11 cellular contexts compared by ENCODE assay signal in the genomic region with DNA sequence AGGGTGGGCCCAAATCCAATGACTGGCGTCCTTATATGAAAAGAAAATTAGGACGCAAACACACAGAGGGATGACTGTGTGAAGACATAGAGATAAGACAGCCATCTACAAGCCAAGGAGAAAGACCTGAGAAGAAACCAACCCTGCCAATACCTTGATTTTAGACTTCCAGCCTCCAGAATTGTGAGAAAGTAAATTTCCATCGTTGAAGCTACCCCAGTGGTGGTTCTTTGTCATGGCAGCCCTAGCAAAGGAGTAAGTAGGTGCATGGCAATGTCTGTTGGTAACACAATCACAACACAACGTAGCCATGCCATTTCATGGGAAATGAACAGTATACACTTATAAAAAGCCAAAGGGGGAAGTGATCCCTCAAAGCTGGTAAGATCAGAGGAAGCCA. TPM values are rescaled to one million over a fixed set of nuclear protein-coding genes. Genes with fewer than 3 reads are reported as not detected.
DNase-seq lines count a peak whose midpoint lies in the region; ATAC-seq and TF ChIP-seq lines count a peak whose summit lies in the region.
"Had no signal": no experiment of that assay in that cellular context is flagged by ENCODE, and none has a peak within 500 bp of the region (broad histone marks: within the 10 kb centered on the region; RNA-seq: fewer than 3 reads in every experiment).

No MANE protein-coding gene starts in this region.

- H4K20me1 ChIP-seq in HCT116 (ENCODE audit: insufficient read depth) (no peaks in the 10 kb centered on the region), PC-3 (ENCODE audit: low read length) (no peaks in the 10 kb centered on the region)

- H3F3A ChIP-seq in PC-3 (ENCODE audit: low read length, unreplicated experiment): no peaks in the 10 kb centered on the region

- H3K79me2 ChIP-seq in HCT116 (ENCODE audit: insufficient read depth, low read length): no peaks in the 10 kb centered on the region
- H3K79me2 ChIP-seq in PC-3 (ENCODE audit: low read length): no peaks in the 10 kb centered on the region

- H3K4me1 Mint-ChIP-seq in activated naive CD8-positive, alpha-beta T cell (ENCODE audit: low read depth): peaks cover 17% of the 10 kb centered on the region
- H3K4me1 Mint-ChIP-seq in memory B cell: peaks cover 17% of the 10 kb centered on the region

- DNase-seq in NOMO-1 treated with DMSO at 0.1 percent for 48 hours (lab: John Stamatoyannopoulos, UW; ENCODE audit: unreplicated experiment): peak; percentile 15
- no peak for DNase-seq in NOMO-1 treated with dmso at 0.1 percent for 144 hours (lab: John Stamatoyannopoulos, UW; ENCODE audit: unreplicated experiment)
- DNase-seq in HCT116 (ENCODE audit: low read depth, low spot score): no peak
- DNase-seq in memory B cell (ENCODE audit: low spot score in 2 of 2): no peak
- DNase-seq in GOT3 (lab: John Stamatoyannopoulos, UW): no peak
- DNase-seq in PC-3: no peak
- DNase-seq: GF-D8, KG1 had no signal

- H3K9me3 ChIP-seq in HCT116 (ENCODE audit: control insufficient read depth in 1 of 2, insufficient read depth in 1 of 2, low read depth in 1 of 2, low read length in 2 of 2): no peaks in the 10 kb centered on the region
- no peaks in the 10 kb centered on the region for H3K9me3 ChIP-seq in PC-3 (ENCODE audit: low read length)
- H3K9me3 ChIP-seq: A549 had no signal

- H3K4me3 ChIP-seq in HCT116 (replicated peaks in 1 of 2; ENCODE audit: low read depth in 1 of 2, low read length in 2 of 2): no peak overlapping the region
- H3K4me3 ChIP-seq in PC-3 (ENCODE audit: low read length): no peak overlapping the region
- H3K4me3 ChIP-seq: A549 had no signal

- peak overlapping the region; percentile 77 for H3K27ac Mint-ChIP-seq in activated naive CD8-positive, alpha-beta T cell
- H3K27ac Mint-ChIP-seq in memory B cell: no peak overlapping the region

- peaks cover 12% of the 10 kb centered on the region for H3K27me3 Mint-ChIP-seq in activated naive CD8-positive, alpha-beta T cell
- no peaks in the 10 kb centered on the region for H3K27me3 Mint-ChIP-seq in memory B cell

- no peak overlapping the region for H3K27ac ChIP-seq in HCT116 (ENCODE audit: low read depth, low read length)
- no peak overlapping the region for H3K27ac ChIP-seq in PC-3 (ENCODE audit: low read length)
- H3K27ac ChIP-seq: A549 had no signal

- H3K9me2 ChIP-seq in HCT116 (ENCODE audit: insufficient read depth) (no peaks in the 10 kb centered on the region), PC-3 (replicated peaks; ENCODE audit: low read length) (no peaks in the 10 kb centered on the region)

- H3K36me3 ChIP-seq in HCT116 (ENCODE audit: control insufficient read depth in 1 of 2, insufficient read depth in 2 of 2, low read length in 2 of 2): no peaks in the 10 kb centered on the region
- H3K36me3 ChIP-seq in PC-3 (ENCODE audit: low read depth, low read length): no peaks in the 10 kb centered on the region

- peaks cover 5% of the 10 kb centered on the region for H3K36me3 Mint-ChIP-seq in activated naive CD8-positive, alpha-beta T cell
- no peaks in the 10 kb centered on the region for H3K36me3 Mint-ChIP-seq in memory B cell

- no peak for TF ChIP-seq RAD21 in HCT116 (IDR thresholded peaks at IDR 0.05; ENCODE audit: low read depth)

- CTCF ChIA-PET in HCT116 (lab: Charles Lee) (no interaction called here), PC-3 (lab: Charles Lee) (no interaction called here)

- no peak for TF ChIP-seq POLR2A in HCT116 (IDR thresholded peaks at IDR 0.05; ENCODE audit: borderline replicate concordance, extremely low read depth, insufficient read depth, insufficient read length)

- H3K4me2 ChIP-seq in HCT116 (ENCODE audit: low read length) (no peak overlapping the region), PC-3 (ENCODE audit: low read length) (no peak overlapping the region)
- H3K4me2 ChIP-seq: A549 had no signal

- TF ChIP-seq CTCF in HCT116 (IDR thresholded peaks at IDR 0.05 in 2 of 3, conservative IDR thresholded peaks at IDR 0.05 in 1 of 3; ENCODE audit: borderline replicate concordance in 1 of 3, insufficient read depth in 1 of 3, low read depth in 2 of 3, low read length in 2 of 3): peak in 2 of 3 experiments; percentile 35 to 38; a peak in 4 of 6 replicates
- TF ChIP-seq CTCF in PC-3 (conservative IDR thresholded peaks at IDR 0.05; ENCODE audit: low read depth, low read length): no peak

- H3K4me3 Mint-ChIP-seq in activated naive CD8-positive, alpha-beta T cell: no peak overlapping the region
- H3K4me3 Mint-ChIP-seq in memory B cell: no peak overlapping the region

- BruUV-seq in HCT116 (replicated peaks; lab: Mats Ljungman, UMichigan) (no TSS peak), PC-3 (replicated peaks; lab: Mats Ljungman, UMichigan) (no TSS peak)

- intact Hi-C loops in HCT116 (cut with micrococcal nuclease): no loop called here
- intact Hi-C loops in PC-3 (cut with micrococcal nuclease): no loop called here

- H3K9ac ChIP-seq in HCT116 (ENCODE audit: low read length) (no peak overlapping the region), PC-3 (ENCODE audit: low read length) (no peak overlapping the region)

- H2AFZ ChIP-seq in HCT116 (ENCODE audit: low read depth, low read length, poor library complexity, severe bottlenecking) (no peak overlapping the region), PC-3 (ENCODE audit: low read length) (no peak overlapping the region)

- ATAC-seq in HCT116: no peak
- ATAC-seq in memory B cell (ENCODE audit: low read depth): peak; percentile 26
- ATAC-seq in activated CD4-positive, CD25-positive, alpha-beta regulatory T cell treated with anti-CD3 and anti-CD28 coated beads, Interleukin-2, amount 50 U/mL, for 24 hours: no peak
- no peak for ATAC-seq in PC-3
- ATAC-seq: A549 had no signal

- RAD21 ChIA-PET in HCT116 (lab: Charles Lee; ENCODE audit: low non-redundant PET in 1 of 2, low total read pairs in 2 of 2, uncharacterized antibody in 2 of 2, unreplicated experiment in 2 of 2): no interaction called here

- POLR2A ChIA-PET in HCT116 (lab: Charles Lee) (no interaction called here), PC-3 (lab: Charles Lee; ENCODE audit: unreplicated experiment) (no interaction called here)

- H3K4me1 ChIP-seq in HCT116 (ENCODE audit: control insufficient read depth in 1 of 2, insufficient read depth in 2 of 2, low read length in 2 of 2) (no peaks in the 10 kb centered on the region), PC-3 (ENCODE audit: insufficient read depth, low read length) (no peaks in the 10 kb centered on the region)
- H3K4me1 ChIP-seq: A549 had no signal

- no peaks in the 10 kb centered on the region for H3K9me3 Mint-ChIP-seq in activated naive CD8-positive, alpha-beta T cell (ENCODE audit: low read depth)
- H3K9me3 Mint-ChIP-seq in memory B cell: no peaks in the 10 kb centered on the region

- H3K27me3 ChIP-seq in HCT116 (ENCODE audit: insufficient read depth, low read length) (no peaks in the 10 kb centered on the region), PC-3 (ENCODE audit: low read length) (no peaks in the 10 kb centered on the region)

TF ChIP-seq in HCT116, 20 proteins besides CTCF, POLR2A, EP300 and RAD21 (continues in another document):
- no peak for TF ChIP-seq REST (IDR thresholded peaks at IDR 0.05; ENCODE audit: low read depth)
- TF ChIP-seq MAX (IDR thresholded peaks at IDR 0.05): no peak
- no peak for TF ChIP-seq EZH2 (IDR thresholded peaks at IDR 0.05)
- TF ChIP-seq JUND (IDR thresholded peaks at IDR 0.05): no peak
- TF ChIP-seq YY1 (IDR thresholded peaks at IDR 0.05; ENCODE audit: extremely low read depth, insufficient replicate concordance, low read depth, low read length): no peak
- TF ChIP-seq ATF3 (IDR thresholded peaks at IDR 0.05): no peak
- no peak for TF ChIP-seq ELF1 (IDR thresholded peaks at IDR 0.05; ENCODE audit: borderline replicate concordance, low read depth)
- TF ChIP-seq SRF (IDR thresholded peaks at IDR 0.05; ENCODE audit: low read depth): no peak
- no peak for TF ChIP-seq ZNF274 (IDR thresholded peaks at IDR 0.05; ENCODE audit: low read depth, low read length)
- no peak for TF ChIP-seq SIN3A (IDR thresholded peaks at IDR 0.05; ENCODE audit: low read depth)
- no peak for TF ChIP-seq TCF7L2 (IDR thresholded peaks at IDR 0.05; ENCODE audit: borderline replicate concordance, extremely low read depth, insufficient read depth, insufficient read length)
- TF ChIP-seq CBX3 (IDR thresholded peaks at IDR 0.05; ENCODE audit: low read depth): no peak
- TF ChIP-seq EZH2phosphoT487 (IDR thresholded peaks at IDR 0.05; ENCODE audit: borderline replicate concordance): no peak
- no peak for TF ChIP-seq CEBPB (IDR thresholded peaks at IDR 0.05; ENCODE audit: low read depth)

RNA-seq across cellular contexts. Expression of gene SMIM20, which starts 25.3 kb away (rescaled TPM):
- total RNA-seq in HCT116 (2021; ENCODE audit: unreplicated experiment): 36.9 TPM
- polyA plus RNA-seq in HCT116 (2012): 22.4 and 32.0 TPM in 2 replicates
- total RNA-seq in PC-3 (2014; rRNA removed): 21.3 and 27.0 TPM in 2 replicates
